14 cellular contexts compared by ENCODE assay signal in the genomic region with DNA sequence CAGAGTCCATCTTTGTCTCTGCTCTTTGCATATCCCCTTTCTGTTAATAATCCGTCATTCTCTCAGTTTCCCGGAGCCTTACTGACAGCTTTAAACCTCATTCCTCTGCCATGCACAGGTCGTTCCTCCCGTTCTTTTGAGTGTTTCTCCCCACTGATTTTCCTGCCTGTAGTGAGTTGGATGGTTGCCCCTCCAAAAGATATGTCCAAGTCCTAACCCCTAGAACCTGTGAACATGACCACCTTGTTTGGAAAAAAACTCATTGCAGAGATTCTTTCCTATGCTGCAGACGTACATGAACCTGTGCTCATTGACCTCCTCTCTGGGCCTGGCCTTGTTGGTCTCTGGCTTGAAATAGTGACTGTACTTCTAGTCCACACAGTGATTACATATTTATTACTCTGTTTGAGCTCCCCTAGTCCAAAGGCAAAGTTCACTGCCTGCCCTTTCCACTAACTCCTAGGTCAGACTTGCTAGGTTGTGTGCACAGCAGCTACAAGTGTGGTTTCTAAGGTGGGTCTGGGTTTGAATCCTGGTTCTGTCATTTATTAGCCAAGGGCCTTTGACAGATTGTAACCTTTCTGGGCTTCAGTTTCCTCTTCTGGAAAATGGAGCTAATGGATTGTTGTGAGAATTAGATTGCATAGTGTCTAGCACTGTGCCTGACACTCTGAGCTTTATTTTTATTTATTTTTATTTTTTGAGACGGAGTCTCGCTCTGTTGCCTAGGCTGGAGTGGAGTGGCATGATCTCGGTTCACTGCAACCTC. TPM values are rescaled to one million over a fixed set of nuclear protein-coding genes. Genes with fewer than 3 reads are reported as not detected.
DNase-seq lines count a peak whose midpoint lies in the region; ATAC-seq and TF ChIP-seq lines count a peak whose summit lies in the region.
"Had no signal": no experiment of that assay in that cellular context is flagged by ENCODE, and none has a peak within 500 bp of the region (broad histone marks: within the 10 kb centered on the region; RNA-seq: fewer than 3 reads in every experiment).

No MANE protein-coding gene starts in this region.

- peaks cover 62% of the 10 kb centered on the region for H3K4me1 Mint-ChIP-seq in activated naive CD8-positive, alpha-beta T cell treated with anti-CD3 and anti-CD28 coated beads, Interleukin-2, amount 50 U/mL, for 24 hours
- peaks cover 49 to 85% (median 70%) of the 10 kb centered on the region in 7 donors for H3K4me1 Mint-ChIP-seq in naive thymus-derived CD4-positive, alpha-beta T cell

- no peak for TF ChIP-seq CTCF in HCT116 (IDR thresholded peaks at IDR 0.05 in 2 of 3, conservative IDR thresholded peaks at IDR 0.05 in 1 of 3; ENCODE audit: borderline replicate concordance in 1 of 3, insufficient read depth in 1 of 3, low read depth in 2 of 3, low read length in 2 of 3)

- ATAC-seq in HCT116 (no peak), GM19351 (IDR thresholded peaks at IDR 0.05; ENCODE audit: unreplicated experiment) (no peak), GM21576 (IDR thresholded peaks at IDR 0.05; ENCODE audit: unreplicated experiment) (no peak)
- no peak for ATAC-seq in activated naive CD8-positive, alpha-beta T cell treated with anti-CD3 and anti-CD28 coated beads, Interleukin-2, amount 50 U/mL, for 24 hours
- no peak for ATAC-seq in naive thymus-derived CD4-positive, alpha-beta T cell
- ATAC-seq: activated CD4-positive, CD25-positive, alpha-beta regulatory T cell treated with anti-CD3 and anti-CD28 coated beads, Interleukin-2, amount 50 U/mL, for 24 hours; gastroesophageal sphincter had no signal

- no peak for TF ChIP-seq RAD21 in HCT116 (IDR thresholded peaks at IDR 0.05; ENCODE audit: low read depth)

- TF ChIP-seq POLR2A in HCT116 (IDR thresholded peaks at IDR 0.05; ENCODE audit: borderline replicate concordance, extremely low read depth, insufficient read depth, insufficient read length) = no peak

- RAD21 ChIA-PET in HCT116 (lab: Charles Lee; ENCODE audit: low non-redundant PET in 1 of 2, low total read pairs in 2 of 2, uncharacterized antibody in 2 of 2, unreplicated experiment in 2 of 2) = no interaction called here

- no peaks in the 10 kb centered on the region for H3K27me3 Mint-ChIP-seq in activated naive CD8-positive, alpha-beta T cell treated with anti-CD3 and anti-CD28 coated beads, Interleukin-2, amount 50 U/mL, for 24 hours
- no peaks in the 10 kb centered on the region for H3K27me3 Mint-ChIP-seq in naive thymus-derived CD4-positive, alpha-beta T cell

- H3K4me1 ChIP-seq in BLaER1 (peaks cover 55% of the 10 kb centered on the region), HCT116 (ENCODE audit: control insufficient read depth in 1 of 2, insufficient read depth in 2 of 2, low read length in 2 of 2) (peaks cover 48 to 56% of the 10 kb centered on the region in 2 experiments)
- peaks cover 35 to 46% of the 10 kb centered on the region in 2 donors for H3K4me1 ChIP-seq in naive thymus-derived CD4-positive, alpha-beta T cell (ENCODE audit: control insufficient read depth in 2 of 2, insufficient read depth in 2 of 2, low read length in 2 of 2)

- peak overlapping the region; percentile 70; the same call in 1 of the 2 replicates for H3K9ac ChIP-seq in BLaER1
- 0 out of 2 replicates have a peak overlapping the region, but pooled peaks have one; percentile 60 for H3K9ac ChIP-seq in HCT116 (ENCODE audit: low read length)

- no peak overlapping the region for H3K4me3 Mint-ChIP-seq in activated naive CD8-positive, alpha-beta T cell treated with anti-CD3 and anti-CD28 coated beads, Interleukin-2, amount 50 U/mL, for 24 hours
- peak overlapping the region; percentile 41 to 84 (median 72) for H3K4me3 Mint-ChIP-seq in naive thymus-derived CD4-positive, alpha-beta T cell

- no peak overlapping the region for H3K4me3 ChIP-seq in BLaER1
- H3K4me3 ChIP-seq in HCT116 (replicated peaks in 1 of 2; ENCODE audit: low read depth in 1 of 2, low read length in 2 of 2) = no peak overlapping the region
- no peak overlapping the region for H3K4me3 ChIP-seq in naive thymus-derived CD4-positive, alpha-beta T cell (ENCODE audit: low read length)
- H3K4me3 ChIP-seq: dorsolateral prefrontal cortex, gastroesophageal sphincter, ovary had no signal

- no peaks in the 10 kb centered on the region for H3K9me3 Mint-ChIP-seq in activated naive CD8-positive, alpha-beta T cell treated with anti-CD3 and anti-CD28 coated beads, Interleukin-2, amount 50 U/mL, for 24 hours
- peaks cover 0 to 4% (median 0%) of the 10 kb centered on the region in 11 donors for H3K9me3 Mint-ChIP-seq in naive thymus-derived CD4-positive, alpha-beta T cell

- CTCF ChIA-PET in HCT116 (lab: Charles Lee) = no interaction called here
- CTCF ChIA-PET in naive thymus-derived CD4-positive, alpha-beta T cell (lab: Charles Lee) = interaction anchor here (1.2 to 2.5 kb wide), 2 partner anchors 30 to 76 kb away, joined by 3 to 8 read pairs; partner anchors contain the start of gene PPARD

- POLR2A ChIA-PET in HCT116 (lab: Charles Lee) = interaction anchor here (1.6 kb wide), 1 partner anchor 30 kb away, joined by 4 read pairs; no protein-coding TSS in a partner anchor
- POLR2A ChIA-PET in naive thymus-derived CD4-positive, alpha-beta T cell (lab: Charles Lee) = interaction anchor here (3.2 kb wide), 1 partner anchor 23 kb away, joined by 12 read pairs; no protein-coding TSS in a partner anchor

- H3K27ac Mint-ChIP-seq in activated naive CD8-positive, alpha-beta T cell treated with anti-CD3 and anti-CD28 coated beads, Interleukin-2, amount 50 U/mL, for 24 hours = peak overlapping the region; percentile 87
- peak overlapping the region; percentile 38 to 94 (median 86) for H3K27ac Mint-ChIP-seq in naive thymus-derived CD4-positive, alpha-beta T cell

- intact Hi-C loops in HCT116 (cut with micrococcal nuclease) = no loop called here
- intact Hi-C loops in naive thymus-derived CD4-positive, alpha-beta T cell (cut with micrococcal nuclease) = loop anchor here in 1 of 2 donors (5.0 kb wide), 1 partner anchor 46 kb away; no protein-coding TSS in a partner anchor

- H3K27me3 ChIP-seq in BLaER1 (no peaks in the 10 kb centered on the region), HCT116 (ENCODE audit: insufficient read depth, low read length) (no peaks in the 10 kb centered on the region)
- no peaks in the 10 kb centered on the region for H3K27me3 ChIP-seq in naive thymus-derived CD4-positive, alpha-beta T cell (ENCODE audit: control insufficient read depth in 2 of 2, insufficient read depth in 2 of 2, low read length in 2 of 2)
- H3K27me3 ChIP-seq: dorsolateral prefrontal cortex, gastroesophageal sphincter, ovary had no signal

- H3K9me2 ChIP-seq in HCT116 (ENCODE audit: insufficient read depth) = no peaks in the 10 kb centered on the region

- peaks cover 67% of the 10 kb centered on the region for H3K79me2 ChIP-seq in HCT116 (ENCODE audit: insufficient read depth, low read length)

- DNase-seq in HCT116 (ENCODE audit: low read depth, low spot score) (no peak), foreskin melanocyte (no peak), NCI-H69 (lab: John Stamatoyannopoulos, UW) (no peak)
- no peak for DNase-seq in activated naive CD8-positive, alpha-beta T cell treated with anti-CD3 and anti-CD28 coated beads, Interleukin-2, amount 50 U/mL, for 24 hours
- DNase-seq in naive thymus-derived CD4-positive, alpha-beta T cell = no peak
- DNase-seq: NCI-H1105 treated with DMSO at 0.1 percent for 48 hours, NCI-H526 treated with DMSO at 0.1 percent for 48 hours, ovary had no signal

- no peak overlapping the region for H2AFZ ChIP-seq in HCT116 (ENCODE audit: low read depth, low read length, poor library complexity, severe bottlenecking)

- H3K9me3 ChIP-seq in BLaER1 (no peaks in the 10 kb centered on the region), HCT116 (ENCODE audit: control insufficient read depth in 1 of 2, insufficient read depth in 1 of 2, low read depth in 1 of 2, low read length in 2 of 2) (no peaks in the 10 kb centered on the region)
- H3K9me3 ChIP-seq in naive thymus-derived CD4-positive, alpha-beta T cell (ENCODE audit: control insufficient read depth in 2 of 3, low read length in 3 of 3) = no peaks in the 10 kb centered on the region
- H3K9me3 ChIP-seq: gastroesophageal sphincter, ovary had no signal

- H3K36me3 Mint-ChIP-seq in activated naive CD8-positive, alpha-beta T cell treated with anti-CD3 and anti-CD28 coated beads, Interleukin-2, amount 50 U/mL, for 24 hours (ENCODE audit: low read depth) = peaks cover 18% of the 10 kb centered on the region
- H3K36me3 Mint-ChIP-seq in naive thymus-derived CD4-positive, alpha-beta T cell = peaks cover 0 to 45% (median 14%) of the 10 kb centered on the region in 5 donors

- H4K20me1 ChIP-seq in BLaER1 = peaks cover 5% of the 10 kb centered on the region; the same call in 1 of the 2 replicates
- no peaks in the 10 kb centered on the region for H4K20me1 ChIP-seq in HCT116 (ENCODE audit: insufficient read depth)

- H3K36me3 ChIP-seq in BLaER1 = peaks cover 16% of the 10 kb centered on the region
- no peaks in the 10 kb centered on the region; a peak in 1 of 4 replicates for H3K36me3 ChIP-seq in HCT116 (ENCODE audit: control insufficient read depth in 1 of 2, insufficient read depth in 2 of 2, low read length in 2 of 2)
- no peaks in the 10 kb centered on the region for H3K36me3 ChIP-seq in naive thymus-derived CD4-positive, alpha-beta T cell (ENCODE audit: control insufficient read depth in 2 of 3, insufficient read depth in 3 of 3, low read length in 3 of 3)
- H3K36me3 ChIP-seq: gastroesophageal sphincter, ovary had no signal

- no TSS peak for BruUV-seq in HCT116 (replicated peaks; lab: Mats Ljungman, UMichigan)

- H3K27ac ChIP-seq in BLaER1 (peak overlapping the region; percentile 82), HCT116 (ENCODE audit: low read depth, low read length) (no peak overlapping the region)
- no peak overlapping the region for H3K27ac ChIP-seq in naive thymus-derived CD4-positive, alpha-beta T cell (ENCODE audit: low read depth, low read length)
- H3K27ac ChIP-seq: ovary had no signal

- peak overlapping the region; percentile 94 for H3K4me2 ChIP-seq in BLaER1
- H3K4me2 ChIP-seq in HCT116 (ENCODE audit: low read length) = peak overlapping the region; percentile 76

TF ChIP-seq in HCT116, 20 proteins besides CTCF, POLR2A, EP300 and RAD21:
- TF ChIP-seq ZFX (IDR thresholded peaks at IDR 0.05) = no peak

RNA-seq across cellular contexts. Expression of gene PPARD, which starts 29.3 kb away (rescaled TPM):
- 38.4 TPM for total RNA-seq in HCT116 (2021; ENCODE audit: unreplicated experiment)
- 49.8 and 55.1 TPM in 2 replicates for polyA plus RNA-seq in HCT116 (2012)
- total RNA-seq in naive thymus-derived CD4-positive, alpha-beta T cell = 10 to 100 TPM; 29.3 to 47.1 (median 36.0) TPM
- 10 to 100 TPM in 1 of 2 donors, 1 to 10 TPM in 1; 7.3 to 20.2 TPM for polyA plus RNA-seq in naive thymus-derived CD4-positive, alpha-beta T cell
